8 cellular contexts compared by ENCODE assay signal in genomic region chr2:88059979-88060906, GRCh38. TPM values are rescaled to one million over a fixed set of nuclear protein-coding genes. Genes with fewer than 3 reads are reported as not detected.
DNase-seq lines count a peak whose midpoint lies in the region; ATAC-seq and TF ChIP-seq lines count a peak whose summit lies in the region.

No MANE protein-coding gene starts in this region.

- H3K36me3 Mint-ChIP-seq in naive thymus-derived CD8-positive, alpha-beta T cell, result no peaks in the 10 kb centered on the region

- H3K4me3 ChIP-seq in GM23248 (no peak overlapping the region), epithelial cell of esophagus (ENCODE audit: low read length) (no peak overlapping the region)

- peak; percentile 24 for DNase-seq in activated CD8-positive, alpha-beta memory T cell treated with anti-CD3 and anti-CD28 coated beads, Interleukin-2, amount 50 U/mL, for 4 hours
- no peak for DNase-seq in activated CD8-positive, alpha-beta memory T cell treated with anti-CD3 and anti-CD28 coated beads for 24 hours
- DNase-seq in GM23248, result peak; percentile 66
- peak; percentile 68 for DNase-seq in NCI-H1105 treated with DMSO at 0.1 percent for 48 hours (lab: John Stamatoyannopoulos, UW)
- peak; percentile 87 for DNase-seq in SW480 (ENCODE audit: low spot score)
- peak; percentile 64 for DNase-seq in epithelial cell of esophagus (ENCODE audit: low read depth)
- peak in 7 of 10 donors; percentile 16 to 65 (median 58) for DNase-seq in naive thymus-derived CD8-positive, alpha-beta T cell

- H3K4me1 Mint-ChIP-seq in naive thymus-derived CD8-positive, alpha-beta T cell, result peaks cover 11 to 24% (median 19%) of the 10 kb centered on the region in 4 donors

- WGBS in GM23248 (ENCODE audit: low coverage in 1 of 2, low lambda C conversion rate in 2 of 2, missing lambda C conversion rate in 2 of 2), 2 experiments, result 54 to 56% methylated on average over 5 of the region's 5 CpGs

- no peak overlapping the region for H2AFZ ChIP-seq in GM23248

- no peaks in the 10 kb centered on the region for H3K9me3 Mint-ChIP-seq in naive thymus-derived CD8-positive, alpha-beta T cell

- H3K9me3 ChIP-seq in GM23248 (ENCODE audit: low read depth), result no peaks in the 10 kb centered on the region

- POLR2A ChIA-PET in naive thymus-derived CD8-positive, alpha-beta T cell (lab: Charles Lee), result interaction anchor here (0.6 to 1.4 kb wide), 3 partner anchors 45 to 114 kb away, joined by 3 to 6 read pairs (median 4); partner anchors contain the start of gene THNSL2

- H4K20me1 ChIP-seq in GM23248 (ENCODE audit: insufficient read depth), result no peaks in the 10 kb centered on the region

- TF ChIP-seq CTCF in epithelial cell of esophagus (IDR thresholded peaks at IDR 0.05; ENCODE audit: insufficient read depth, low read depth, low read length, missing control alignments), result peak; percentile 83

- no peaks in the 10 kb centered on the region for H3K36me3 ChIP-seq in GM23248 (ENCODE audit: low read depth)

- H3K27ac ChIP-seq in GM23248, result no peak overlapping the region

- no peak overlapping the region for H3K4me2 ChIP-seq in GM23248 (ENCODE audit: unreplicated experiment)

- no peak overlapping the region for H3K4me3 Mint-ChIP-seq in naive thymus-derived CD8-positive, alpha-beta T cell

- in situ Hi-C loops in GM23248 (cut with MboI), result loop anchor here (5.0 kb wide), 1 partner anchor 97 kb away; no protein-coding TSS in a partner anchor

- H3K27me3 ChIP-seq in GM23248 (replicated peaks; ENCODE audit: insufficient read depth), result no peaks in the 10 kb centered on the region

- H3K4me1 ChIP-seq in GM23248 (ENCODE audit: insufficient read depth), result 0 out of 2 replicates have a peak, but pooled peaks cover 4% of the 10 kb centered on the region

- H3K27ac Mint-ChIP-seq in naive thymus-derived CD8-positive, alpha-beta T cell, result no peak overlapping the region

- peak; percentile 24 to 34 for ATAC-seq in naive thymus-derived CD8-positive, alpha-beta T cell
- no peak for ATAC-seq in HG03097 (IDR thresholded peaks at IDR 0.05; ENCODE audit: low FRiP score, unreplicated experiment)

- no peaks in the 10 kb centered on the region for H3K9me2 ChIP-seq in GM23248 (ENCODE audit: insufficient read depth)

- H3K79me2 ChIP-seq in GM23248 (ENCODE audit: insufficient read depth), result peaks cover 11% of the 10 kb centered on the region

- no peaks in the 10 kb centered on the region for H3F3A ChIP-seq in GM23248 (ENCODE audit: insufficient read depth)

- H3K27me3 Mint-ChIP-seq in naive thymus-derived CD8-positive, alpha-beta T cell, result no peaks in the 10 kb centered on the region

- no peak overlapping the region for H3K9ac ChIP-seq in GM23248

RNA-seq across cellular contexts. Expression of gene KRCC1, which starts 4.7 kb away (rescaled TPM):
- 38.7 and 41.3 TPM in 2 replicates for total RNA-seq in GM23248 (2014; rRNA removed; shearing (Covaris generic))
- polyA plus RNA-seq in GM23248 (2016; fragmentation: Nextera tagmentation; extraction: Ambion mirVana), result 33.1 and 35.4 TPM in 2 replicates
- 10 to 100 TPM; 26.9 to 29.4 TPM for total RNA-seq in naive thymus-derived CD8-positive, alpha-beta T cell
- 10 to 100 TPM; 23.4 to 26.2 (median 25.3) TPM for polyA plus RNA-seq in naive thymus-derived CD8-positive, alpha-beta T cell

RNA-seq across cellular contexts. Expression of gene SMYD1, which starts 7.4 kb away (rescaled TPM):
- not detected in 2 replicates for total RNA-seq in GM23248 (2014; rRNA removed; shearing (Covaris generic))
- 0.09 TPM in 1 of 2 replicates, not detected in the other for polyA plus RNA-seq in GM23248 (2016; fragmentation: Nextera tagmentation; extraction: Ambion mirVana)
- not detected for total RNA-seq in naive thymus-derived CD8-positive, alpha-beta T cell
- polyA plus RNA-seq in naive thymus-derived CD8-positive, alpha-beta T cell, result not detected

RNA-seq across cellular contexts. Expression of gene RNU2-63P, which starts 43.9 kb away (rescaled TPM):
- total RNA-seq in GM23248 (2014; rRNA removed; shearing (Covaris generic)), result not detected in 2 replicates
- polyA plus RNA-seq in GM23248 (2016; fragmentation: Nextera tagmentation; extraction: Ambion mirVana), result not detected in 2 replicates
- 1 to 10 TPM; 3.5 to 3.7 TPM for total RNA-seq in naive thymus-derived CD8-positive, alpha-beta T cell
- 1 to 10 TPM in 1 of 3 donors, not detected in 2; 8.5 TPM for polyA plus RNA-seq in naive thymus-derived CD8-positive, alpha-beta T cell
